Comparison of ENCODE assay signal across 7 cellular contexts in the genomic region with DNA sequence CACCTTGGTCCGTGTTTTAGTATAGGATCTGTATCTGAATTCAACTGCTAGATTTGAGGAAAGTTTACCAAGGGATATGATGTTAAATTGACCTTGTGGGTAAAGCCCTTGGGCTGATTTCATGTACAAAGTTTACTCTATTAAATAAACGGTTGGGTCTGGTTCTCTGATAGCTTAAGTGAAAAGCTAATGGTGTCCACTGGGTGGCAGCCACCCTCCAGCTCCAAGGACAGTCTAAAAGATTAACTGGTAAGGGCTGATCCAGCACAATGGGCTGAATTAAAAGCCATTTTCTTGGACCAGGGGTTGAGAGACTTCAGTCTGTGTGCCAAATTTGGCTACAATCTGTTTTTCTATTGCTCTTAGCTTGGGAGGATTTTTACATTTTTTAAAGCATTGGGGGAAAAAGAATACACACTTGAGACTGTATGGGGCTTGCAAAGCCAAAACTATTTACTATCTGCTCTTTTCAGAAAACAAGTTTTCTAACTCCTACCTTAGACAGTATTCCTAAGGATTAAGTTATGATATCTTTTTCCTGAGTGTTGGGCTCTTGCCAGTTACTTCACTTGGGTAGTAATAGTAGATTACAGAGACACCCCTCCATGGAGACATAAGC.
DNase-seq lines count a peak whose midpoint lies in the region; ATAC-seq, FAIRE-seq and TF ChIP-seq lines count a peak whose summit lies in the region.

No MANE protein-coding gene starts in this region.

- peak; percentile 83 for FAIRE-seq in G401.6 (lab: Jason Lieb, UNC)

- H3K27ac Mint-ChIP-seq in HFFc6 = no peak overlapping the region
- no peak overlapping the region for H3K27ac Mint-ChIP-seq in activated naive CD8-positive, alpha-beta T cell treated with anti-CD3 and anti-CD28 coated beads, Interleukin-2, amount 50 U/mL, for 24 hours

- no peaks in the 10 kb centered on the region for H3K36me3 Mint-ChIP-seq in HFFc6 (ENCODE audit: low read depth)
- H3K36me3 Mint-ChIP-seq in activated naive CD8-positive, alpha-beta T cell treated with anti-CD3 and anti-CD28 coated beads, Interleukin-2, amount 50 U/mL, for 24 hours (ENCODE audit: low read depth) = peaks cover 18% of the 10 kb centered on the region

- no peaks in the 10 kb centered on the region for H3K9me3 Mint-ChIP-seq in HFFc6
- H3K9me3 Mint-ChIP-seq in activated naive CD8-positive, alpha-beta T cell treated with anti-CD3 and anti-CD28 coated beads, Interleukin-2, amount 50 U/mL, for 24 hours = peaks cover 10% of the 10 kb centered on the region

- TF ChIP-seq CTCF in HFFc6 (IDR thresholded peaks at IDR 0.05) (peak; percentile 85), retinal pigment epithelial cell (conservative IDR thresholded peaks at IDR 0.05; ENCODE audit: low read depth, low read length) (peak; percentile 76)

- H3K4me3 ChIP-seq in retinal pigment epithelial cell (ENCODE audit: low read length) = no peak overlapping the region

- H3K4me1 Mint-ChIP-seq in HFFc6 (ENCODE audit: low read depth) = peaks cover 9% of the 10 kb centered on the region
- no peaks in the 10 kb centered on the region for H3K4me1 Mint-ChIP-seq in activated naive CD8-positive, alpha-beta T cell treated with anti-CD3 and anti-CD28 coated beads, Interleukin-2, amount 50 U/mL, for 24 hours

- intact Hi-C loops in left cardiac atrium (cut with DNase I) = loop anchor here in 1 of 2 donors (10.0 kb wide), 1 partner anchor 120 kb away; no protein-coding TSS in a partner anchor

- H3K27me3 Mint-ChIP-seq in HFFc6 (ENCODE audit: insufficient read depth) = no peaks in the 10 kb centered on the region
- H3K27me3 Mint-ChIP-seq in activated naive CD8-positive, alpha-beta T cell treated with anti-CD3 and anti-CD28 coated beads, Interleukin-2, amount 50 U/mL, for 24 hours = no peaks in the 10 kb centered on the region

- no peak overlapping the region for H3K4me3 Mint-ChIP-seq in HFFc6
- H3K4me3 Mint-ChIP-seq in activated naive CD8-positive, alpha-beta T cell treated with anti-CD3 and anti-CD28 coated beads, Interleukin-2, amount 50 U/mL, for 24 hours = no peak overlapping the region

- ATAC-seq in activated naive CD8-positive, alpha-beta T cell treated with anti-CD3 and anti-CD28 coated beads, Interleukin-2, amount 50 U/mL, for 24 hours = peak; percentile 80
- ATAC-seq in left cardiac atrium (peak; percentile 86 to 92), HG03460 (IDR thresholded peaks at IDR 0.05; ENCODE audit: unreplicated experiment) (no peak)

- DNase-seq in HFFc6 = peak; percentile 62
- DNase-seq in NCI-H526 (lab: John Stamatoyannopoulos, UW) = peak; percentile 40 to 78
- peak; percentile 23 for DNase-seq in activated naive CD8-positive, alpha-beta T cell treated with anti-CD3 and anti-CD28 coated beads, Interleukin-2, amount 50 U/mL, for 24 hours
- peak; percentile 41 for DNase-seq in left cardiac atrium
- DNase-seq in retinal pigment epithelial cell (ENCODE audit: low read depth) = peak; percentile 36
